In genomic region chr6:157483770-157484169, GRCh38 we compare ENCODE assay signal across 5 cellular contexts.
"Had no signal": no experiment of that assay in that cellular context is flagged by ENCODE, and none has a peak within 500 bp of the region (broad histone marks: within the 10 kb centered on the region; RNA-seq: fewer than 3 reads in every experiment).

No MANE protein-coding gene starts in this region.

- FAIRE-seq: GM12878, GM12891, GM12892, GM19239 had no signal

- H3K4me3 ChIP-seq: GM12878 had no signal

- DNase-seq: GF-D8 had no signal

- ATAC-seq: GM12878 had no signal
